ENCODE assay signal across 16 cellular contexts in the genomic region with DNA sequence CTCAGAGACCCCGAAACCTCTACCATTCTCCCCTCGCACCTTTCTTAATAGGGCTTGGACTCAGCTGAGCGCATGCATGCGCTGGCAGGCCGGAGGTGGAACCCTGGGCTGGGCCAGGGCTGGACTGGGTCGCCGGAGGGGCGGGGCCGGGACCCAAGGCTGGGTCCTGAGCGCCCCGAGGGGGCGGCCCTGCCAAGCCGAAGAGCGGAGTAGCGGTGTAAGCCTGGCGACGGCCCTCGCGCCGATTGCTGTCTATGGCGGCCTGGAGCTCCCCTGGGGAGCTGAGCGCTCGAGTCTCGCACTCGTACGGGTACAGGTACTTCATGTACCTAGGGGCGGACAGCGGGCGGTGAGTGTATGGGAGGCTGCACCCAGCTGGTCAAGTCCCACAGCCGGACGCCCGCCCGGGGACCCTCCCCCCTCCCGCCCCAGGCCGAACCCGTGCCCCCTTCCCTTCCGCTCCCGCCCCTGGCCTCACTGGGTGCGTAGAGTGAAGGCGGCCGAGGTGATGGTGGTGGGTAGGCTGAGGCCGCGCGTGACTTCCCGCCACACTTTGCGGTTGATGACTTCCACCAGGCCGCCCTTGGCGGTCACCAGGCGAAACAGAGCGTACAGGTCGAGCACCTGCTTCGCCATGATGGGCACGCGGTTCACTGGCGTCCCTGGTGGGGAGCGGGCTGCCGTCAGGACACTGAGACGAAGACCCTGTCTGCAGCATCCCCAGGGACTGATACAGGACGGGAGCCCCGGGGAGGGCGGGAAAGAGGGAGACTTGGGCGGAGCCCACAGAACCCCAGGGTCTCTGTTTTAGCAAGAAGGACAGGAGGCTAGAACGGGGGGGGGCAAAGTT. TPM values are rescaled to one million over a fixed set of nuclear protein-coding genes. Genes with fewer than 3 reads are reported as not detected.
DNase-seq lines count a peak whose midpoint lies in the region; ATAC-seq and TF ChIP-seq lines count a peak whose summit lies in the region.
"Had no signal": no experiment of that assay in that cellular context is flagged by ENCODE, and none has a peak within 500 bp of the region (broad histone marks: within the 10 kb centered on the region; RNA-seq: fewer than 3 reads in every experiment).

No MANE protein-coding gene starts in this region.

- no peak overlapping the region for H3K9ac ChIP-seq in MM.1S (ENCODE audit: low read length)

- no peaks in the 10 kb centered on the region for H4K20me1 ChIP-seq in MM.1S (ENCODE audit: insufficient read depth, low read length)

- no peak overlapping the region for H3K4me2 ChIP-seq in MM.1S (ENCODE audit: low read depth, low read length)

- peak overlapping the region; percentile 49 for H3K4me3 Mint-ChIP-seq in activated T-cell treated with anti-CD3 and anti-CD28 coated beads, Interleukin-2, amount 50 U/mL, for 4 hours
- H3K4me3 Mint-ChIP-seq in memory B cell = peak overlapping the region; percentile 53
- H3K4me3 Mint-ChIP-seq in stimulated activated naive CD8-positive, alpha-beta T cell treated with anti-CD3 and anti-CD28 coated beads, Interleukin-15, amount 100 ng/mL, for 72 hours = peak overlapping the region; percentile 54 to 65

- H3K4me3 ChIP-seq in MM.1S (ENCODE audit: low read length) = no peak overlapping the region
- H3K4me3 ChIP-seq in lower leg skin (ENCODE audit: low read depth, poor library complexity, severe bottlenecking) = no peak overlapping the region
- H3K4me3 ChIP-seq: cardiac muscle cell, ovary had no signal

- peaks cover 31% of the 10 kb centered on the region for H3K4me1 Mint-ChIP-seq in activated T-cell treated with anti-CD3 and anti-CD28 coated beads, Interleukin-2, amount 50 U/mL, for 4 hours (ENCODE audit: low read depth)
- H3K4me1 Mint-ChIP-seq in memory B cell = peaks cover 32% of the 10 kb centered on the region
- peaks cover 43% of the 10 kb centered on the region for H3K4me1 Mint-ChIP-seq in stimulated activated naive CD8-positive, alpha-beta T cell treated with anti-CD3 and anti-CD28 coated beads, Interleukin-15, amount 100 ng/mL, for 72 hours

- H3K9me3 Mint-ChIP-seq in activated naive CD4-positive, alpha-beta T cell treated with anti-CD3 and anti-CD28 coated beads, Interleukin-2, amount 50 U/mL, for 72 hours = no peaks in the 10 kb centered on the region
- H3K9me3 Mint-ChIP-seq in activated T-cell treated with anti-CD3 and anti-CD28 coated beads, Interleukin-2, amount 50 U/mL, for 4 hours = no peaks in the 10 kb centered on the region
- no peaks in the 10 kb centered on the region for H3K9me3 Mint-ChIP-seq in memory B cell
- H3K9me3 Mint-ChIP-seq in stimulated activated naive CD8-positive, alpha-beta T cell treated with anti-CD3 and anti-CD28 coated beads, Interleukin-15, amount 100 ng/mL, for 72 hours = no peaks in the 10 kb centered on the region

- no peak overlapping the region for H3K27ac Mint-ChIP-seq in activated naive CD4-positive, alpha-beta T cell treated with anti-CD3 and anti-CD28 coated beads, Interleukin-2, amount 50 U/mL, for 72 hours
- no peak overlapping the region for H3K27ac Mint-ChIP-seq in memory B cell
- H3K27ac Mint-ChIP-seq in stimulated activated naive CD8-positive, alpha-beta T cell treated with anti-CD3 and anti-CD28 coated beads, Interleukin-15, amount 100 ng/mL, for 72 hours = no peak overlapping the region

- intact Hi-C loops in lower leg skin (cut with DNase I; ENCODE audit: low total_unique reads) = no loop called here

- peaks cover 12% of the 10 kb centered on the region; the same call in 1 of the 2 replicates for H3K4me1 ChIP-seq in MM.1S (ENCODE audit: low read length)

- H3K27me3 Mint-ChIP-seq in activated T-cell treated with anti-CD3 and anti-CD28 coated beads, Interleukin-2, amount 50 U/mL, for 4 hours (ENCODE audit: low read depth) = peaks cover 53% of the 10 kb centered on the region
- H3K27me3 Mint-ChIP-seq in memory B cell = peaks cover 32% of the 10 kb centered on the region
- H3K27me3 Mint-ChIP-seq in stimulated activated naive CD8-positive, alpha-beta T cell treated with anti-CD3 and anti-CD28 coated beads, Interleukin-15, amount 100 ng/mL, for 72 hours = peaks cover 73% of the 10 kb centered on the region

- no peaks in the 10 kb centered on the region for H3K36me3 ChIP-seq in MM.1S (replicated peaks; ENCODE audit: insufficient read depth, low read length)
- H3K36me3 ChIP-seq: cardiac muscle cell, ovary had no signal

- H3K36me3 Mint-ChIP-seq in activated naive CD4-positive, alpha-beta T cell treated with anti-CD3 and anti-CD28 coated beads, Interleukin-2, amount 50 U/mL, for 72 hours = peaks cover 5 to 24% of the 10 kb centered on the region in 2 donors
- no peaks in the 10 kb centered on the region for H3K36me3 Mint-ChIP-seq in activated T-cell treated with anti-CD3 and anti-CD28 coated beads, Interleukin-2, amount 50 U/mL, for 4 hours (ENCODE audit: insufficient read depth)
- peaks cover 2% of the 10 kb centered on the region for H3K36me3 Mint-ChIP-seq in memory B cell

- H3F3A ChIP-seq in MM.1S (ENCODE audit: insufficient read depth, low read length) = no peaks in the 10 kb centered on the region

- peaks cover 60% of the 10 kb centered on the region for H3K27me3 ChIP-seq in MM.1S (replicated peaks; ENCODE audit: insufficient read depth, low read length)

- H3K79me2 ChIP-seq in MM.1S (ENCODE audit: low read length) = peaks cover 17% of the 10 kb centered on the region

- TF ChIP-seq POLR2A in lower leg skin (IDR thresholded peaks at IDR 0.05) = no peak

- no peaks in the 10 kb centered on the region for H3K9me3 ChIP-seq in MM.1S (replicated peaks; ENCODE audit: insufficient read depth, low read length)
- H3K9me3 ChIP-seq: heart left ventricle, ovary had no signal

- peak; percentile 12 for DNase-seq in activated naive CD4-positive, alpha-beta T cell treated with Interleukin-2 at 50 U/mL for 16 hours
- DNase-seq in activated naive CD4-positive, alpha-beta T cell treated with anti-CD3 and anti-CD28 coated beads, Interleukin-2, amount 50 U/mL, for 72 hours (ENCODE audit: low spot score in 2 of 2) = no peak
- DNase-seq in activated T-cell treated with anti-CD3 and anti-CD28 coated beads, Interleukin-2, amount 50 U/mL, for 4 hours = no peak
- DNase-seq in memory B cell (ENCODE audit: low spot score in 2 of 2) (no peak), MM.1S (no peak), cerebellar cortex (ENCODE audit: low spot score) (no peak), lower leg skin (ENCODE audit: low spot score in 2 of 2) (no peak)
- peak in 1 of 2 donors; percentile 27 for DNase-seq in stimulated activated naive CD8-positive, alpha-beta T cell treated with anti-CD3 and anti-CD28 coated beads, Interleukin-15, amount 100 ng/mL, for 72 hours
- DNase-seq: KBM-7, midbrain, NCI-H1105, ovary, small intestine had no signal

- no peak for TF ChIP-seq CTCF in MM.1S (IDR thresholded peaks at IDR 0.05; ENCODE audit: low read length)
- no peak for TF ChIP-seq CTCF in lower leg skin (IDR thresholded peaks at IDR 0.05)

- H2AFZ ChIP-seq in MM.1S (ENCODE audit: low read length) = no peak overlapping the region

- no peak for ATAC-seq in activated naive CD4-positive, alpha-beta T cell treated with anti-CD3 and anti-CD28 coated beads, Interleukin-2, amount 50 U/mL, for 72 hours
- no peak for ATAC-seq in activated T-cell treated with anti-CD3 and anti-CD28 coated beads, Interleukin-2, amount 50 U/mL, for 4 hours
- no peak for ATAC-seq in memory B cell (ENCODE audit: low read depth)
- ATAC-seq in stimulated activated naive CD8-positive, alpha-beta T cell treated with anti-CD3 and anti-CD28 coated beads, Interleukin-15, amount 100 ng/mL, for 72 hours = peak; percentile 13
- ATAC-seq: heart left ventricle had no signal

- 29 to 40% methylated on average over 35 to 46 of the region's 63 CpGs for WGBS in lower leg skin, 2 donors

- H3K27ac ChIP-seq in MM.1S (ENCODE audit: low read length) = no peak overlapping the region
- H3K27ac ChIP-seq: cardiac muscle cell, heart left ventricle, ovary had no signal

- H3K9me2 ChIP-seq in MM.1S (replicated peaks; ENCODE audit: insufficient read depth, low read length) = no peaks in the 10 kb centered on the region

RNA-seq across cellular contexts. Expression of a gene that starts 3.3 kb away (rescaled TPM):
- total RNA-seq in activated naive CD4-positive, alpha-beta T cell treated with anti-CD3 and anti-CD28 coated beads, Interleukin-2, amount 50 U/mL, for 72 hours = 100 to 1,000 TPM in 1 of 2 donors, 10 to 100 TPM in 1; 81.0 to 123 TPM
- total RNA-seq in activated T-cell treated with anti-CD3 and anti-CD28 coated beads, Interleukin-2, amount 50 U/mL, for 4 hours = 10 to 100 TPM; 58.8 to 69.2 (median 64.2) TPM
- 100 to 1,000 TPM in 3 of 4 donors, 10 to 100 TPM in 1; 80.8 to 166 (median 127) TPM for total RNA-seq in lower leg skin

RNA-seq across cellular contexts. Expression of a gene that starts 5.3 kb away (rescaled TPM):
- 1 to 10 TPM in 1 of 2 donors, not detected in 1; 1.6 TPM for total RNA-seq in activated naive CD4-positive, alpha-beta T cell treated with anti-CD3 and anti-CD28 coated beads, Interleukin-2, amount 50 U/mL, for 72 hours
- total RNA-seq in activated T-cell treated with anti-CD3 and anti-CD28 coated beads, Interleukin-2, amount 50 U/mL, for 4 hours = not detected
- under 1 TPM in 2 of 4 donors, not detected in 2; 0.23 to 0.34 TPM for total RNA-seq in lower leg skin
- total RNA-seq: ureter had no signal

RNA-seq across cellular contexts. Expression of a gene that starts 11.7 kb away (rescaled TPM):
- 10 to 100 TPM; 19.1 to 36.2 TPM for total RNA-seq in activated naive CD4-positive, alpha-beta T cell treated with anti-CD3 and anti-CD28 coated beads, Interleukin-2, amount 50 U/mL, for 72 hours
- total RNA-seq in activated T-cell treated with anti-CD3 and anti-CD28 coated beads, Interleukin-2, amount 50 U/mL, for 4 hours = 10 to 100 TPM; 26.6 to 30.2 (median 29.9) TPM
- 10 to 100 TPM; 17.0 to 39.0 (median 26.6) TPM for total RNA-seq in lower leg skin

RNA-seq across cellular contexts. Expression of a gene that starts 14.0 kb away (rescaled TPM):
- total RNA-seq in activated naive CD4-positive, alpha-beta T cell treated with anti-CD3 and anti-CD28 coated beads, Interleukin-2, amount 50 U/mL, for 72 hours = 10 to 100 TPM; 41.9 to 63.6 TPM
- total RNA-seq in activated T-cell treated with anti-CD3 and anti-CD28 coated beads, Interleukin-2, amount 50 U/mL, for 4 hours = 100 to 1,000 TPM; 120 to 128 (median 123) TPM
- total RNA-seq in lower leg skin = 100 to 1,000 TPM in 3 of 4 donors, 10 to 100 TPM in 1; 99.1 to 130 (median 107) TPM

RNA-seq across cellular contexts. Expression of a gene that starts 22.9 kb away (rescaled TPM):
- total RNA-seq in activated naive CD4-positive, alpha-beta T cell treated with anti-CD3 and anti-CD28 coated beads, Interleukin-2, amount 50 U/mL, for 72 hours = 100 to 1,000 TPM in 1 of 2 donors, 10 to 100 TPM in 1; 63.5 to 104 TPM
- total RNA-seq in activated T-cell treated with anti-CD3 and anti-CD28 coated beads, Interleukin-2, amount 50 U/mL, for 4 hours = 10 to 100 TPM; 29.8 to 37.7 (median 30.3) TPM
- total RNA-seq in lower leg skin = 10 to 100 TPM; 41.2 to 84.9 (median 55.5) TPM
